ENCODE assay signal across 8 cellular contexts in the genomic region with DNA sequence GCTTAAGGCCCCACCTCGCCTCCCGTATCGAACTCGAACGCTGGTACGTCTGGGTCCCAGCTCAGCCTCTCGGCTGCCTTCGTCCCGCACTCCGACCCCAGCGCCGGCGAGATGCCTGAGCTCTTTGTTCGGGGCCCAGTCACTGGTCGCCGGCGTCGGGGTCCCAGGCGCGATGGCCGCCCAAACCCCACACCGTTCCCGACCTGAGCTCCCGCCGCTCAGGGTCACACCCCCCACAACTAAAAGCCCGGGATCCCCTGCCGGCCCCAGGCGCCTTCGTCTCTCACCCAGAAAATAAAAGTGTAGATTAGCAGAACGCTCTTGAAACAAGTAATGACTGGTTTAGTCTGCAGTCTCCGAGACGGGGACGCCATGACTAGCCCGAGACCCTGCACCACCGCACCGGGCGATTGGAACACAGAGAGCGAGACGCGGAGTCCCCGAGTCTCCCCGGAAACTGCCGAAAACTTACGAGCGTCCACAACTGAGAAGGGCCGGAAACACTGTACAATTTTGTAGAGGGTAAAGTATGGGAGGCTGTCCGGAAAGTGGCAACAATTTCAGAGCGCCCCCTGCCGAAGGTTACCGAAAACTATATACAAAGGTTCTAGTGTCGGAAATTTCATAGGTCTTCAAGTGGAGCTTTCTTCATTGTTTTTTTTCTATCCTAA. TPM values are rescaled to one million over a fixed set of nuclear protein-coding genes. Genes with fewer than 3 reads are reported as not detected.
DNase-seq lines count a peak whose midpoint lies in the region; ATAC-seq, FAIRE-seq and TF ChIP-seq lines count a peak whose summit lies in the region.

A gene with protein sequence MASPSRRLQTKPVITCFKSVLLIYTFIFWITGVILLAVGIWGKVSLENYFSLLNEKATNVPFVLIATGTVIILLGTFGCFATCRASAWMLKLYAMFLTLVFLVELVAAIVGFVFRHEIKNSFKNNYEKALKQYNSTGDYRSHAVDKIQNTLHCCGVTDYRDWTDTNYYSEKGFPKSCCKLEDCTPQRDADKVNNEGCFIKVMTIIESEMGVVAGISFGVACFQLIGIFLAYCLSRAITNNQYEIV (minus strand): TSS at position 486 of the 671 bp plus-strand sequence. CDS start 112 bp downstream, at position 374.

- H3K4me3 Mint-ChIP-seq in stimulated activated naive CD8-positive, alpha-beta T cell treated with anti-CD3 and anti-CD28 coated beads, Interleukin-15, Interleukin-2, amounts not matched to agents 100 ng/mL and 50 ng/mL, for 24 hours = peak within 1 kb of the TSS; percentile 81

- no peaks in the 10 kb centered on the region for H3K27me3 ChIP-seq in neural cell (ENCODE audit: insufficient read depth, low read depth, low read length)

- H3K27ac Mint-ChIP-seq in stimulated activated naive CD8-positive, alpha-beta T cell treated with anti-CD3 and anti-CD28 coated beads, Interleukin-15, Interleukin-2, amounts not matched to agents 100 ng/mL and 50 ng/mL, for 24 hours = no peak within 1 kb of the TSS

- H3K9me3 ChIP-seq in neural cell (ENCODE audit: low read length) = no peaks in the 10 kb centered on the region

- no peaks in the 10 kb centered on the region for H3K36me3 ChIP-seq in neural cell (ENCODE audit: insufficient read depth, low read length)

- TF ChIP-seq CTCF in AG09309 (IDR thresholded peaks at IDR 0.05; ENCODE audit: control insufficient read depth, insufficient read depth, low read depth, low read length, missing control alignments) (peak; percentile 53), neural cell (IDR thresholded peaks at IDR 0.05; ENCODE audit: poor library complexity, severe bottlenecking) (peak; percentile 67)

- ATAC-seq in GM19324 (IDR thresholded peaks at IDR 0.05; ENCODE audit: low FRiP score, unreplicated experiment) = peak; percentile 56
- peak; percentile 96 for ATAC-seq in HG03565 (IDR thresholded peaks at IDR 0.05; ENCODE audit: unreplicated experiment)

- no peak for FAIRE-seq in frontal cortex (lab: Jason Lieb, UNC)

- H3F3A ChIP-seq in neural cell (ENCODE audit: insufficient read depth, low read length, poor library complexity, severe bottlenecking) = no peaks in the 10 kb centered on the region

- H3K9me3 Mint-ChIP-seq in stimulated activated naive CD8-positive, alpha-beta T cell treated with anti-CD3 and anti-CD28 coated beads, Interleukin-15, Interleukin-2, amounts not matched to agents 100 ng/mL and 50 ng/mL, for 24 hours = no peaks in the 10 kb centered on the region

- no peak for TF ChIP-seq RAD21 in neural cell (conservative IDR thresholded peaks at IDR 0.05)

- no peaks in the 10 kb centered on the region for H4K20me1 ChIP-seq in neural cell (ENCODE audit: insufficient read depth)

- H2AFZ ChIP-seq in neural cell (ENCODE audit: low read depth, low read length) = no peak within 1 kb of the TSS

- peaks cover 7% of the 10 kb centered on the region for H3K4me1 Mint-ChIP-seq in stimulated activated naive CD8-positive, alpha-beta T cell treated with anti-CD3 and anti-CD28 coated beads, Interleukin-15, Interleukin-2, amounts not matched to agents 100 ng/mL and 50 ng/mL, for 24 hours (ENCODE audit: low read depth)

- H3K9ac ChIP-seq in neural cell (ENCODE audit: low read length) = peak within 1 kb of the TSS; percentile 62

- peak within 1 kb of the TSS; percentile 14 for H3K4me2 ChIP-seq in neural cell (ENCODE audit: low read length)

- no peak for TF ChIP-seq EP300 in neural cell (conservative IDR thresholded peaks at IDR 0.05; ENCODE audit: poor library complexity, severe bottlenecking)

- no peaks in the 10 kb centered on the region for H3K36me3 Mint-ChIP-seq in stimulated activated naive CD8-positive, alpha-beta T cell treated with anti-CD3 and anti-CD28 coated beads, Interleukin-15, Interleukin-2, amounts not matched to agents 100 ng/mL and 50 ng/mL, for 24 hours (ENCODE audit: low read depth)

- H3K27me3 Mint-ChIP-seq in stimulated activated naive CD8-positive, alpha-beta T cell treated with anti-CD3 and anti-CD28 coated beads, Interleukin-15, Interleukin-2, amounts not matched to agents 100 ng/mL and 50 ng/mL, for 24 hours = peaks cover 18% of the 10 kb centered on the region

- H3K4me3 ChIP-seq in AG09309 (ENCODE audit: control insufficient read depth, low read depth, low read length) (peak within 1 kb of the TSS; percentile 71), neural cell (ENCODE audit: low read length) (peak within 1 kb of the TSS; percentile 69)

- no peaks in the 10 kb centered on the region for H3K9me2 ChIP-seq in neural cell (ENCODE audit: insufficient read depth, low read length)

- H3K27ac ChIP-seq in neural cell (ENCODE audit: low read length) = no peak within 1 kb of the TSS

- no peaks in the 10 kb centered on the region for H3K79me2 ChIP-seq in neural cell (replicated peaks; ENCODE audit: insufficient read depth, low read length)

- DNase-seq in AG09309 (ENCODE audit: low read depth) = peak; percentile 42
- DNase-seq in activated naive CD4-positive, alpha-beta T cell (lab: John Stamatoyannopoulos, UW) = peak; percentile 12 to 68 (median 54)
- DNase-seq in frontal cortex (ENCODE audit: low spot score in 2 of 2) = peak; percentile 50 to 56

TF ChIP-seq in PFSK-1, 5 proteins besides CTCF, POLR2A, EP300 and RAD21:
- peak; percentile 66 for TF ChIP-seq POLR2AphosphoS5 (IDR thresholded peaks at IDR 0.05; ENCODE audit: low read depth, low read length)
- TF ChIP-seq, protein P1, sequence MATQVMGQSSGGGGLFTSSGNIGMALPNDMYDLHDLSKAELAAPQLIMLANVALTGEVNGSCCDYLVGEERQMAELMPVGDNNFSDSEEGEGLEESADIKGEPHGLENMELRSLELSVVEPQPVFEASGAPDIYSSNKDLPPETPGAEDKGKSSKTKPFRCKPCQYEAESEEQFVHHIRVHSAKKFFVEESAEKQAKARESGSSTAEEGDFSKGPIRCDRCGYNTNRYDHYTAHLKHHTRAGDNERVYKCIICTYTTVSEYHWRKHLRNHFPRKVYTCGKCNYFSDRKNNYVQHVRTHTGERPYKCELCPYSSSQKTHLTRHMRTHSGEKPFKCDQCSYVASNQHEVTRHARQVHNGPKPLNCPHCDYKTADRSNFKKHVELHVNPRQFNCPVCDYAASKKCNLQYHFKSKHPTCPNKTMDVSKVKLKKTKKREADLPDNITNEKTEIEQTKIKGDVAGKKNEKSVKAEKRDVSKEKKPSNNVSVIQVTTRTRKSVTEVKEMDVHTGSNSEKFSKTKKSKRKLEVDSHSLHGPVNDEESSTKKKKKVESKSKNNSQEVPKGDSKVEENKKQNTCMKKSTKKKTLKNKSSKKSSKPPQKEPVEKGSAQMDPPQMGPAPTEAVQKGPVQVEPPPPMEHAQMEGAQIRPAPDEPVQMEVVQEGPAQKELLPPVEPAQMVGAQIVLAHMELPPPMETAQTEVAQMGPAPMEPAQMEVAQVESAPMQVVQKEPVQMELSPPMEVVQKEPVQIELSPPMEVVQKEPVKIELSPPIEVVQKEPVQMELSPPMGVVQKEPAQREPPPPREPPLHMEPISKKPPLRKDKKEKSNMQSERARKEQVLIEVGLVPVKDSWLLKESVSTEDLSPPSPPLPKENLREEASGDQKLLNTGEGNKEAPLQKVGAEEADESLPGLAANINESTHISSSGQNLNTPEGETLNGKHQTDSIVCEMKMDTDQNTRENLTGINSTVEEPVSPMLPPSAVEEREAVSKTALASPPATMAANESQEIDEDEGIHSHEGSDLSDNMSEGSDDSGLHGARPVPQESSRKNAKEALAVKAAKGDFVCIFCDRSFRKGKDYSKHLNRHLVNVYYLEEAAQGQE (IDR thresholded peaks at IDR 0.05; ENCODE audit: insufficient read depth in 1 of 2, low read depth in 2 of 2, low read length in 2 of 2) = no peak
- peak; percentile 37; the same call in 1 of the 2 replicates for TF ChIP-seq TAF1 (IDR thresholded peaks at IDR 0.05; ENCODE audit: borderline replicate concordance, insufficient read depth, low read length)

TF ChIP-seq in neural cell, 6 proteins besides CTCF, POLR2A, EP300 and RAD21:
- TF ChIP-seq SMC3 (conservative IDR thresholded peaks at IDR 0.05; ENCODE audit: poor library complexity) (peak; percentile 20), TAF1 (IDR thresholded peaks at IDR 0.05; ENCODE audit: low read depth) (no peak), POLR2AphosphoS5 (IDR thresholded peaks at IDR 0.05) (no peak), MXI1 (conservative IDR thresholded peaks at IDR 0.05; ENCODE audit: poor library complexity, severe bottlenecking) (no peak), EZH2 (IDR thresholded peaks at IDR 0.05; ENCODE audit: borderline replicate concordance, insufficient read depth, low read length, poor library complexity, severe bottlenecking) (no peak)
- TF ChIP-seq, protein P1 (IDR thresholded peaks at IDR 0.05; ENCODE audit: borderline replicate concordance) = no peak

RNA-seq across cellular contexts. Expression of the gene that starts here (rescaled TPM):
- 12.3 TPM for polyA plus RNA-seq in PFSK-1 (2012; ENCODE audit: insufficient read length, low read depth)
- 33.0 TPM for total RNA-seq in frontal cortex
- 45.8 and 63.3 TPM in 2 replicates for polyA plus RNA-seq in neural cell
- 29.0 and 33.5 TPM in 2 replicates for polyA minus RNA-seq in neural cell
